Comparison of ENCODE assay signal across 13 cellular contexts in genomic region chr3:124650798-124651197, GRCh38.
DNase-seq lines count a peak whose midpoint lies in the region; ATAC-seq and TF ChIP-seq lines count a peak whose summit lies in the region.
"Had no signal": no experiment of that assay in that cellular context is flagged by ENCODE, and none has a peak within 500 bp of the region (broad histone marks: within the 10 kb centered on the region; RNA-seq: fewer than 3 reads in every experiment).

No MANE protein-coding gene starts in this region.

- 67% methylated on average over 4 of the region's 4 CpGs for WGBS in HUES64
- 73 to 77% methylated on average over 4 of the region's 4 CpGs for WGBS in lower leg skin, 2 donors
- 62 to 65% methylated on average over 4 of the region's 4 CpGs for WGBS in upper lobe of left lung, 2 donors

- peak; percentile 9 for DNase-seq in activated CD4-positive, alpha-beta T cell treated with anti-CD3 and anti-CD28 coated beads for 36 hours
- no peak for DNase-seq in activated CD4-positive, alpha-beta T cell treated with anti-CD3 and anti-CD28 coated beads, Interleukin-2, amount 50 U/mL, for 1 hour
- DNase-seq in neural progenitor cell (ENCODE audit: low spot score): peak; percentile 16
- no peak for DNase-seq in lower leg skin (ENCODE audit: low spot score in 2 of 2)
- DNase-seq in upper lobe of left lung: no peak
- DNase-seq: HFFc6, NCI-H69, uterus had no signal

- peaks cover 11% of the 10 kb centered on the region for H3F3A ChIP-seq in neural progenitor cell (ENCODE audit: low read depth)

- POLR2A ChIA-PET in activated CD4-positive, alpha-beta T cell treated with anti-CD3 and anti-CD28 coated beads for 36 hours (lab: Charles Lee): no interaction called here

- H3K4me3 ChIP-seq in HUES64 (ENCODE audit: low read length) (no peak overlapping the region), neural progenitor cell (no peak overlapping the region), lower leg skin (ENCODE audit: low read depth, poor library complexity, severe bottlenecking) (no peak overlapping the region), upper lobe of left lung (no peak overlapping the region)
- H3K4me3 ChIP-seq: uterus had no signal

- CTCF ChIA-PET in activated CD4-positive, alpha-beta T cell treated with anti-CD3 and anti-CD28 coated beads for 36 hours (lab: Charles Lee): interaction anchor here (1.4 to 2.7 kb wide), 3 partner anchors 12 to 38 kb away, joined by 3 to 10 read pairs (median 3); no protein-coding TSS in a partner anchor

- TF ChIP-seq CTCF in neural progenitor cell (IDR thresholded peaks at IDR 0.05) (no peak), lower leg skin (IDR thresholded peaks at IDR 0.05) (no peak), upper lobe of left lung (IDR thresholded peaks at IDR 0.05) (no peak)

- H3K36me3 Mint-ChIP-seq in activated CD4-positive, alpha-beta T cell treated with anti-CD3 and anti-CD28 coated beads for 36 hours (ENCODE audit: low read depth): no peaks in the 10 kb centered on the region
- H3K36me3 Mint-ChIP-seq in neural progenitor cell: peaks cover 19% of the 10 kb centered on the region

- H3K27ac Mint-ChIP-seq in activated CD4-positive, alpha-beta T cell treated with anti-CD3 and anti-CD28 coated beads for 36 hours: no peak overlapping the region
- H3K27ac Mint-ChIP-seq in neural progenitor cell: no peak overlapping the region
- H3K27ac Mint-ChIP-seq: activated naive CD4-positive, alpha-beta T cell treated with anti-CD3 and anti-CD28 coated beads, Interleukin-2, amount 50 U/mL, for 24 hours; HFFc6 had no signal

- peaks cover 12% of the 10 kb centered on the region for H3K27me3 Mint-ChIP-seq in activated CD4-positive, alpha-beta T cell treated with anti-CD3 and anti-CD28 coated beads for 36 hours
- no peaks in the 10 kb centered on the region for H3K27me3 Mint-ChIP-seq in neural progenitor cell (ENCODE audit: insufficient read depth, low read depth)

- no peaks in the 10 kb centered on the region for H3K9me3 Mint-ChIP-seq in activated CD4-positive, alpha-beta T cell treated with anti-CD3 and anti-CD28 coated beads for 36 hours (ENCODE audit: low read depth)
- no peaks in the 10 kb centered on the region for H3K9me3 Mint-ChIP-seq in neural progenitor cell
- H3K9me3 Mint-ChIP-seq: activated naive CD4-positive, alpha-beta T cell treated with anti-CD3 and anti-CD28 coated beads, Interleukin-2, amount 50 U/mL, for 24 hours; HFFc6 had no signal

- H3K27ac ChIP-seq in HUES64 (ENCODE audit: low read depth, low read length): peak overlapping the region; percentile 30; the same call in 1 of the 2 replicates
- H3K27ac ChIP-seq in neural progenitor cell: no peak overlapping the region
- no peak overlapping the region for H3K27ac ChIP-seq in upper lobe of left lung
- H3K27ac ChIP-seq: uterus had no signal

- no peaks in the 10 kb centered on the region for H3K36me3 ChIP-seq in HUES64 (ENCODE audit: insufficient read depth, low read length)
- no peaks in the 10 kb centered on the region for H3K36me3 ChIP-seq in neural progenitor cell
- H3K36me3 ChIP-seq in upper lobe of left lung: peaks cover 0 to 6% (median 3%) of the 10 kb centered on the region in 4 donors
- H3K36me3 ChIP-seq: uterus had no signal

- no peak for TF ChIP-seq POLR2A in lower leg skin (IDR thresholded peaks at IDR 0.05)
- TF ChIP-seq POLR2A in upper lobe of left lung (IDR thresholded peaks at IDR 0.05): no peak

- H3K79me2 ChIP-seq in neural progenitor cell (ENCODE audit: low read depth): no peaks in the 10 kb centered on the region

- H3K4me2 ChIP-seq in neural progenitor cell: peak overlapping the region; percentile 53

- no peaks in the 10 kb centered on the region for H4K20me1 ChIP-seq in neural progenitor cell (ENCODE audit: low read depth)

- intact Hi-C loops in activated CD4-positive, alpha-beta T cell treated with anti-CD3 and anti-CD28 coated beads for 36 hours (cut with DNase I, micrococcal nuclease): no loop called here
- intact Hi-C loops in lower leg skin (cut with DNase I; ENCODE audit: low total_unique reads): no loop called here

- H3K9ac ChIP-seq in HUES64 (ENCODE audit: low read depth, low read length) (no peak overlapping the region), neural progenitor cell (no peak overlapping the region)

- H3K9me3 ChIP-seq in HUES64 (ENCODE audit: insufficient read depth, low read depth, low read length) (no peaks in the 10 kb centered on the region), neural progenitor cell (ENCODE audit: low read depth) (no peaks in the 10 kb centered on the region), upper lobe of left lung (no peaks in the 10 kb centered on the region)
- H3K9me3 ChIP-seq: uterus had no signal

- no peaks in the 10 kb centered on the region for H3K27me3 ChIP-seq in HUES64 (ENCODE audit: insufficient read depth, low read length)
- H3K27me3 ChIP-seq in neural progenitor cell: no peaks in the 10 kb centered on the region
- no peaks in the 10 kb centered on the region for H3K27me3 ChIP-seq in upper lobe of left lung
- H3K27me3 ChIP-seq: uterus had no signal

- TF ChIP-seq EP300 in upper lobe of left lung (IDR thresholded peaks at IDR 0.05): no peak

- H3K4me3 Mint-ChIP-seq in activated CD4-positive, alpha-beta T cell treated with anti-CD3 and anti-CD28 coated beads for 36 hours: no peak overlapping the region
- H3K4me3 Mint-ChIP-seq in neural progenitor cell: no peak overlapping the region
- H3K4me3 Mint-ChIP-seq: activated naive CD4-positive, alpha-beta T cell treated with anti-CD3 and anti-CD28 coated beads, Interleukin-2, amount 50 U/mL, for 24 hours; HFFc6; neural crest cell had no signal

- H2AFZ ChIP-seq in neural progenitor cell (replicated peaks): no peak overlapping the region

- H3K4me1 Mint-ChIP-seq in activated CD4-positive, alpha-beta T cell treated with anti-CD3 and anti-CD28 coated beads for 36 hours: peaks cover 2% of the 10 kb centered on the region
- H3K4me1 Mint-ChIP-seq in neural progenitor cell: peaks cover 20% of the 10 kb centered on the region

- H3K4me1 ChIP-seq in HUES64 (ENCODE audit: insufficient read depth, low read length) (no peaks in the 10 kb centered on the region; the same call in 1 of the 2 replicates), neural progenitor cell (peaks cover 17% of the 10 kb centered on the region), upper lobe of left lung (no peaks in the 10 kb centered on the region)
- H3K4me1 ChIP-seq: uterus had no signal

- ATAC-seq in activated CD4-positive, alpha-beta T cell treated with anti-CD3 and anti-CD28 coated beads for 36 hours: peak; percentile 26
- ATAC-seq in GM21717 (IDR thresholded peaks at IDR 0.05; ENCODE audit: unreplicated experiment) (peak; percentile 52), GM19328 (IDR thresholded peaks at IDR 0.05; ENCODE audit: unreplicated experiment) (no peak), upper lobe of left lung (ENCODE audit: low FRiP score in 2 of 2) (no peak)

Comparison
In these comparisons a context has a peak if more than half of its experiments do, and no peak if none do; other contexts are left out.
1. DNase-seq: peak in activated CD4-positive, alpha-beta T cell treated with anti-CD3 and anti-CD28 coated beads for 36 hours (single experiment) and neural progenitor cell (single experiment); none in activated CD4-positive, alpha-beta T cell treated with anti-CD3 and anti-CD28 coated beads, Interleukin-2, amount 50 U/mL, for 1 hour (single experiment), lower leg skin (0 of 2) and upper lobe of left lung (0 of 2).
2. ATAC-seq: peak in activated CD4-positive, alpha-beta T cell treated with anti-CD3 and anti-CD28 coated beads for 36 hours (single experiment) and GM21717 (single experiment); none in GM19328 (single experiment) and upper lobe of left lung (0 of 2).